Comparison of ENCODE assay signal across 1 cellular context in genomic region chr1:160744287-160744857, GRCh38.
TF ChIP-seq lines count a peak whose summit lies in the region.

No MANE protein-coding gene starts in this region.

TF ChIP-seq in GM12878, 131 proteins besides CTCF, POLR2A, EP300 and RAD21 (continued from another document and continues in another):
- TF ChIP-seq E4F1 (IDR thresholded peaks at IDR 0.05; ENCODE audit: borderline replicate concordance, partially characterized antibody) (no peak), ZZZ3 (IDR thresholded peaks at IDR 0.05; ENCODE audit: control insufficient read depth, insufficient read length, low read depth) (no peak), IKZF2 (IDR thresholded peaks at IDR 0.05) (peak; percentile 63 to 69; a peak in 3 of 4 replicates), LARP7 (IDR thresholded peaks at IDR 0.05) (no peak), MYC (IDR thresholded peaks at IDR 0.05; ENCODE audit: insufficient read depth, insufficient read length, insufficient replicate concordance, low read length, severe bottlenecking) (no peak), WRNIP1 (IDR thresholded peaks at IDR 0.05; ENCODE audit: borderline replicate concordance, low read depth, low read length) (no peak), KDM1A (IDR thresholded peaks at IDR 0.05; ENCODE audit: borderline replicate concordance) (no peak), IKZF1 (conservative IDR thresholded peaks at IDR 0.05) (peak; percentile 64), NBN (IDR thresholded peaks at IDR 0.05) (peak; percentile 33; the same call in 1 of the 2 replicates), SMAD5 (IDR thresholded peaks at IDR 0.05; ENCODE audit: low read depth) (no peak), GABPA (IDR thresholded peaks at IDR 0.05; ENCODE audit: low read depth) (no peak), HDAC6 (IDR thresholded peaks at IDR 0.05; ENCODE audit: unreplicated experiment) (no peak), STAT1 (conservative IDR thresholded peaks at IDR 0.05) (no peak), YBX1 (IDR thresholded peaks at IDR 0.05) (no peak), ZNF24 (IDR thresholded peaks at IDR 0.05) (peak; percentile 82), ZNF384 (IDR thresholded peaks at IDR 0.05; ENCODE audit: borderline replicate concordance, low read depth, low read length) (no peak), RAD51 (IDR thresholded peaks at IDR 0.05) (0 out of 2 replicates have a peak, but pooled peaks have one; percentile 7), TARDBP (IDR thresholded peaks at IDR 0.05; ENCODE audit: borderline replicate concordance) (no peak), SREBF2 (IDR thresholded peaks at IDR 0.05; ENCODE audit: low read length) (no peak), MXI1 (IDR thresholded peaks at IDR 0.05; ENCODE audit: low read depth, low read length) (peak; percentile 72; the same call in 1 of the 2 replicates), RCOR1 (conservative IDR thresholded peaks at IDR 0.05; ENCODE audit: low read depth, low read length) (0 out of 2 replicates have a peak, but pooled peaks have one; percentile 26), RELA (IDR thresholded peaks at IDR 0.05; ENCODE audit: borderline replicate concordance, partially characterized antibody) (no peak), CHD4 (IDR thresholded peaks at IDR 0.05) (no peak), RFX5 (IDR thresholded peaks at IDR 0.05; ENCODE audit: low read depth, low read length) (no peak), BCL11A (IDR thresholded peaks at IDR 0.05; ENCODE audit: low read depth, low read length) (peak; percentile 76), IRF3 (IDR thresholded peaks at IDR 0.05) (no peak), EGR1 (IDR thresholded peaks at IDR 0.05; ENCODE audit: borderline replicate concordance in 1 of 2, low read depth in 2 of 2, low read length in 2 of 2) (no peak), MEF2B (IDR thresholded peaks at IDR 0.05; ENCODE audit: partially characterized antibody, poor library complexity, severe bottlenecking) (peak; percentile 93), CHD2 (IDR thresholded peaks at IDR 0.05; ENCODE audit: borderline replicate concordance, low read depth, low read length) (peak; percentile 61; the same call in 1 of the 2 replicates), TCF12 (IDR thresholded peaks at IDR 0.05; ENCODE audit: low read depth, low read length) (peak; percentile 54; the same call in 1 of the 2 replicates), ZBED1 (IDR thresholded peaks at IDR 0.05; ENCODE audit: borderline replicate concordance) (no peak), BACH1 (IDR thresholded peaks at IDR 0.05; ENCODE audit: borderline replicate concordance) (no peak; the same call in 1 of the 2 replicates), ZNF207 (IDR thresholded peaks at IDR 0.05; ENCODE audit: borderline replicate concordance) (peak; percentile 48; the same call in 1 of the 2 replicates), FOS (IDR thresholded peaks at IDR 0.05; ENCODE audit: borderline replicate concordance, extremely low read depth, insufficient read length) (no peak), CEBPB (IDR thresholded peaks at IDR 0.05; ENCODE audit: borderline replicate concordance in 1 of 2, low read depth in 2 of 2, low read length in 2 of 2) (no peak), ATF7 (IDR thresholded peaks at IDR 0.05; ENCODE audit: low read depth) (peak; percentile 70), CREM (IDR thresholded peaks at IDR 0.05; ENCODE audit: low read depth) (no peak), BRCA1 (IDR thresholded peaks at IDR 0.05; ENCODE audit: low read depth, low read length) (no peak), TCF7 (IDR thresholded peaks at IDR 0.05; ENCODE audit: borderline replicate concordance) (no peak), SREBF1 (IDR thresholded peaks at IDR 0.05; ENCODE audit: low read length) (no peak), BCL3 (IDR thresholded peaks at IDR 0.05; ENCODE audit: borderline replicate concordance, insufficient read depth, low read depth, low read length, poor library complexity, severe bottlenecking) (no peak), CBFB (IDR thresholded peaks at IDR 0.05; ENCODE audit: low read depth) (no peak), EED (IDR thresholded peaks at IDR 0.05; ENCODE audit: low read depth) (no peak; the same call in 1 of the 2 replicates), CREB1 (IDR thresholded peaks at IDR 0.05; ENCODE audit: low read depth) (0 out of 2 replicates have a peak, but pooled peaks have one; percentile 26), CBX5 (IDR thresholded peaks at IDR 0.05; ENCODE audit: low read depth) (no peak), TCF3 (IDR thresholded peaks at IDR 0.05; ENCODE audit: borderline replicate concordance, insufficient read depth, low read depth, low read length) (0 out of 2 replicates have a peak, but pooled peaks have one; percentile 23), RB1 (IDR thresholded peaks at IDR 0.05; ENCODE audit: borderline replicate concordance) (no peak), ASH2L (IDR thresholded peaks at IDR 0.05; ENCODE audit: borderline replicate concordance, low read depth) (no peak), POLR2AphosphoS2 (IDR thresholded peaks at IDR 0.05; ENCODE audit: low read depth, low read length) (peak; percentile 84), ZNF217 (IDR thresholded peaks at IDR 0.05) (peak; percentile 73; the same call in 1 of the 2 replicates), SUZ12 (IDR thresholded peaks at IDR 0.05; ENCODE audit: unreplicated experiment) (no peak)
- TF ChIP-seq, protein P1, sequence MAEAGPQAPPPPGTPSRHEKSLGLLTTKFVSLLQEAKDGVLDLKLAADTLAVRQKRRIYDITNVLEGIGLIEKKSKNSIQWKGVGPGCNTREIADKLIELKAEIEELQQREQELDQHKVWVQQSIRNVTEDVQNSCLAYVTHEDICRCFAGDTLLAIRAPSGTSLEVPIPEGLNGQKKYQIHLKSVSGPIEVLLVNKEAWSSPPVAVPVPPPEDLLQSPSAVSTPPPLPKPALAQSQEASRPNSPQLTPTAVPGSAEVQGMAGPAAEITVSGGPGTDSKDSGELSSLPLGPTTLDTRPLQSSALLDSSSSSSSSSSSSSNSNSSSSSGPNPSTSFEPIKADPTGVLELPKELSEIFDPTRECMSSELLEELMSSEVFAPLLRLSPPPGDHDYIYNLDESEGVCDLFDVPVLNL (IDR thresholded peaks at IDR 0.05; ENCODE audit: low read depth, low read length), result no peak
- TF ChIP-seq, protein P2, sequence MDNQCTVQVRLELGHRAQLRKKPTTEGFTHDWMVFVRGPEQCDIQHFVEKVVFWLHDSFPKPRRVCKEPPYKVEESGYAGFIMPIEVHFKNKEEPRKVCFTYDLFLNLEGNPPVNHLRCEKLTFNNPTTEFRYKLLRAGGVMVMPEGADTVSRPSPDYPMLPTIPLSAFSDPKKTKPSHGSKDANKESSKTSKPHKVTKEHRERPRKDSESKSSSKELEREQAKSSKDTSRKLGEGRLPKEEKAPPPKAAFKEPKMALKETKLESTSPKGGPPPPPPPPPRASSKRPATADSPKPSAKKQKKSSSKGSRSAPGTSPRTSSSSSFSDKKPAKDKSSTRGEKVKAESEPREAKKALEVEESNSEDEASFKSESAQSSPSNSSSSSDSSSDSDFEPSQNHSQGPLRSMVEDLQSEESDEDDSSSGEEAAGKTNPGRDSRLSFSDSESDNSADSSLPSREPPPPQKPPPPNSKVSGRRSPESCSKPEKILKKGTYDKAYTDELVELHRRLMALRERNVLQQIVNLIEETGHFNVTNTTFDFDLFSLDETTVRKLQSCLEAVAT (IDR thresholded peaks at IDR 0.05), result peak; percentile 33
- TF ChIP-seq, protein P3, sequence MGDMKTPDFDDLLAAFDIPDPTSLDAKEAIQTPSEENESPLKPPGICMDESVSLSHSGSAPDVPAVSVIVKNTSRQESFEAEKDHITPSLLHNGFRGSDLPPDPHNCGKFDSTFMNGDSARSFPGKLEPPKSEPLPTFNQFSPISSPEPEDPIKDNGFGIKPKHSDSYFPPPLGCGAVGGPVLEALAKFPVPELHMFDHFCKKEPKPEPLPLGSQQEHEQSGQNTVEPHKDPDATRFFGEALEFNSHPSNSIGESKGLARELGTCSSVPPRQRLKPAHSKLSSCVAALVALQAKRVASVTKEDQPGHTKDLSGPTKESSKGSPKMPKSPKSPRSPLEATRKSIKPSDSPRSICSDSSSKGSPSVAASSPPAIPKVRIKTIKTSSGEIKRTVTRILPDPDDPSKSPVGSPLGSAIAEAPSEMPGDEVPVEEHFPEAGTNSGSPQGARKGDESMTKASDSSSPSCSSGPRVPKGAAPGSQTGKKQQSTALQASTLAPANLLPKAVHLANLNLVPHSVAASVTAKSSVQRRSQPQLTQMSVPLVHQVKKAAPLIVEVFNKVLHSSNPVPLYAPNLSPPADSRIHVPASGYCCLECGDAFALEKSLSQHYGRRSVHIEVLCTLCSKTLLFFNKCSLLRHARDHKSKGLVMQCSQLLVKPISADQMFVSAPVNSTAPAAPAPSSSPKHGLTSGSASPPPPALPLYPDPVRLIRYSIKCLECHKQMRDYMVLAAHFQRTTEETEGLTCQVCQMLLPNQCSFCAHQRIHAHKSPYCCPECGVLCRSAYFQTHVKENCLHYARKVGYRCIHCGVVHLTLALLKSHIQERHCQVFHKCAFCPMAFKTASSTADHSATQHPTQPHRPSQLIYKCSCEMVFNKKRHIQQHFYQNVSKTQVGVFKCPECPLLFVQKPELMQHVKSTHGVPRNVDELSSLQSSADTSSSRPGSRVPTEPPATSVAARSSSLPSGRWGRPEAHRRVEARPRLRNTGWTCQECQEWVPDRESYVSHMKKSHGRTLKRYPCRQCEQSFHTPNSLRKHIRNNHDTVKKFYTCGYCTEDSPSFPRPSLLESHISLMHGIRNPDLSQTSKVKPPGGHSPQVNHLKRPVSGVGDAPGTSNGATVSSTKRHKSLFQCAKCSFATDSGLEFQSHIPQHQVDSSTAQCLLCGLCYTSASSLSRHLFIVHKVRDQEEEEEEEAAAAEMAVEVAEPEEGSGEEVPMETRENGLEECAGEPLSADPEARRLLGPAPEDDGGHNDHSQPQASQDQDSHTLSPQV (IDR thresholded peaks at IDR 0.05), result no peak
- TF ChIP-seq, protein P4, sequence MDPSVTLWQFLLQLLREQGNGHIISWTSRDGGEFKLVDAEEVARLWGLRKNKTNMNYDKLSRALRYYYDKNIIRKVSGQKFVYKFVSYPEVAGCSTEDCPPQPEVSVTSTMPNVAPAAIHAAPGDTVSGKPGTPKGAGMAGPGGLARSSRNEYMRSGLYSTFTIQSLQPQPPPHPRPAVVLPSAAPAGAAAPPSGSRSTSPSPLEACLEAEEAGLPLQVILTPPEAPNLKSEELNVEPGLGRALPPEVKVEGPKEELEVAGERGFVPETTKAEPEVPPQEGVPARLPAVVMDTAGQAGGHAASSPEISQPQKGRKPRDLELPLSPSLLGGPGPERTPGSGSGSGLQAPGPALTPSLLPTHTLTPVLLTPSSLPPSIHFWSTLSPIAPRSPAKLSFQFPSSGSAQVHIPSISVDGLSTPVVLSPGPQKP (IDR thresholded peaks at IDR 0.05; ENCODE audit: low read depth, low read length), result no peak
- TF ChIP-seq, protein P5, sequence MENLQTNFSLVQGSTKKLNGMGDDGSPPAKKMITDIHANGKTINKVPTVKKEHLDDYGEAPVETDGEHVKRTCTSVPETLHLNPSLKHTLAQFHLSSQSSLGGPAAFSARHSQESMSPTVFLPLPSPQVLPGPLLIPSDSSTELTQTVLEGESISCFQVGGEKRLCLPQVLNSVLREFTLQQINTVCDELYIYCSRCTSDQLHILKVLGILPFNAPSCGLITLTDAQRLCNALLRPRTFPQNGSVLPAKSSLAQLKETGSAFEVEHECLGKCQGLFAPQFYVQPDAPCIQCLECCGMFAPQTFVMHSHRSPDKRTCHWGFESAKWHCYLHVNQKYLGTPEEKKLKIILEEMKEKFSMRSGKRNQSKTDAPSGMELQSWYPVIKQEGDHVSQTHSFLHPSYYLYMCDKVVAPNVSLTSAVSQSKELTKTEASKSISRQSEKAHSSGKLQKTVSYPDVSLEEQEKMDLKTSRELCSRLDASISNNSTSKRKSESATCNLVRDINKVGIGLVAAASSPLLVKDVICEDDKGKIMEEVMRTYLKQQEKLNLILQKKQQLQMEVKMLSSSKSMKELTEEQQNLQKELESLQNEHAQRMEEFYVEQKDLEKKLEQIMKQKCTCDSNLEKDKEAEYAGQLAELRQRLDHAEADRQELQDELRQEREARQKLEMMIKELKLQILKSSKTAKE (IDR thresholded peaks at IDR 0.05; ENCODE audit: low read depth, poor library complexity, severe bottlenecking), result peak; percentile 46
